In genomic region chr17:42112552-42113176, GRCh38 we compare ENCODE assay signal across 8 cellular contexts.
DNase-seq lines count a peak whose midpoint lies in the region; ATAC-seq and TF ChIP-seq lines count a peak whose summit lies in the region.

TSS of gene DHX58 (minus strand) at chr17:42112714. CDS start at chr17:42111892, 822 bp downstream.

- peak; percentile 68 for ATAC-seq in GM21447 (IDR thresholded peaks at IDR 0.05; ENCODE audit: unreplicated experiment)

- TF ChIP-seq CTCF in astrocyte of the spinal cord (IDR thresholded peaks at IDR 0.05; ENCODE audit: low read depth, low read length): no peak

- H3K4me3 ChIP-seq in astrocyte of the spinal cord (ENCODE audit: low read depth, low read length): no peak within 1 kb of the TSS

- in situ Hi-C loops in astrocyte of the spinal cord (cut with HindIII; ENCODE audit: low sequenced_read_pairs): no loop called here

- peak; percentile 84 for DNase-seq in DMS 273 (lab: John Stamatoyannopoulos, UW; ENCODE audit: unreplicated experiment)
- DNase-seq in KG1 (lab: John Stamatoyannopoulos, UW): peak; percentile 93
- DNase-seq in T-helper 9 cell: peak; percentile 58
- peak; percentile 64 for DNase-seq in astrocyte of the spinal cord (ENCODE audit: low read depth, low spot score)
- DNase-seq in iris pigment epithelial cell (ENCODE audit: low read depth): peak; percentile 94
- DNase-seq in stimulated activated CD4-positive, alpha-beta T cell treated with anti-CD3 and anti-CD28 coated beads, Interleukin-1b, Interleukin-23, amount 100 ng/mL, for 4 hours (ENCODE audit: low read depth in 2 of 2): peak; percentile 51 to 71
- DNase-seq in ecto neural progenitor cell (ENCODE audit: low spot score): no peak
